ENCODE assay signal across 8 cellular contexts in genomic region chr9:129176786-129177442, GRCh38. TPM values are rescaled to one million over a fixed set of nuclear protein-coding genes. Genes with fewer than 3 reads are reported as not detected.
DNase-seq lines count a peak whose midpoint lies in the region; ATAC-seq and TF ChIP-seq lines count a peak whose summit lies in the region.

No MANE protein-coding gene starts in this region.

- intact Hi-C loops in A673 (cut with micrococcal nuclease; ENCODE audit: unreplicated experiment) = loop anchor here (5.0 kb wide), 2 partner anchors 155 to 310 kb away; no protein-coding TSS in a partner anchor
- intact Hi-C loops in vagina (cut with DNase I) = loop anchor here (2.0 to 10.0 kb wide), 4 partner anchors 38 to 305 kb away; no protein-coding TSS in a partner anchor

- CTCF ChIA-PET in A673 (lab: Charles Lee) = interaction anchor here (0.6 to 1.0 kb wide), 2 partner anchors 12 to 39 kb away, joined by 3 to 5 read pairs; no protein-coding TSS in a partner anchor

- peak overlapping the region; percentile 78 for H3K9ac ChIP-seq in SK-N-MC (ENCODE audit: insufficient read length)
- peak overlapping the region; percentile 75 to 94 for H3K9ac ChIP-seq in mucosa of rectum (ENCODE audit: low read depth in 1 of 2, low read length in 2 of 2)

- H3K27me3 ChIP-seq in A673 (replicated peaks; ENCODE audit: insufficient read depth, low read depth, low read length, poor library complexity) (no peaks in the 10 kb centered on the region), mucosa of rectum (ENCODE audit: control insufficient read depth in 2 of 2, insufficient read depth in 2 of 2, low read length in 2 of 2) (peaks cover 8 to 12% of the 10 kb centered on the region in 2 donors), vagina (no peaks in the 10 kb centered on the region)
- H3K27me3 ChIP-seq in effector memory CD4-positive, alpha-beta T cell (replicated peaks; ENCODE audit: control insufficient read depth, insufficient read depth, low read length, poor library complexity, severe bottlenecking) = no peaks in the 10 kb centered on the region

- POLR2A ChIA-PET in A673 (lab: Charles Lee; ENCODE audit: low non-redundant PET) = no interaction called here

- H3K27ac ChIP-seq in A673 (ENCODE audit: low read depth, low read length, poor library complexity, severe bottlenecking) (peak overlapping the region; percentile 93), SK-N-MC (peak overlapping the region; percentile 88), mucosa of rectum (ENCODE audit: low read depth in 2 of 2, low read length in 2 of 2) (peak overlapping the region; percentile 97), vagina (peak overlapping the region; percentile 99)
- H3K27ac ChIP-seq in effector memory CD4-positive, alpha-beta T cell (ENCODE audit: insufficient read depth, low read length, poor library complexity, severe bottlenecking) = no peak overlapping the region

- H3K4me1 ChIP-seq in A673 (ENCODE audit: insufficient read depth, low read length, poor library complexity, severe bottlenecking) (peaks cover 24% of the 10 kb centered on the region), mucosa of rectum (ENCODE audit: control insufficient read depth in 2 of 2, insufficient read depth in 2 of 2, low read length in 2 of 2) (peaks cover 34 to 37% of the 10 kb centered on the region in 2 donors), vagina (peaks cover 34% of the 10 kb centered on the region)
- H3K4me1 ChIP-seq in effector memory CD4-positive, alpha-beta T cell (ENCODE audit: control insufficient read depth, insufficient read depth, low read length, poor library complexity, severe bottlenecking) = peaks cover 34% of the 10 kb centered on the region

- no peak for TF ChIP-seq CTCF in A673 (conservative IDR thresholded peaks at IDR 0.05; ENCODE audit: low read depth, low read length)
- no peak for TF ChIP-seq CTCF in GM12864 (IDR thresholded peaks at IDR 0.05; ENCODE audit: low read depth, low read length, missing control alignments)
- no peak for TF ChIP-seq CTCF in vagina (IDR thresholded peaks at IDR 0.05)

- H3K9me3 ChIP-seq in A673 (ENCODE audit: low read depth, low read length, poor library complexity, severe bottlenecking) (no peaks in the 10 kb centered on the region), SK-N-MC (ENCODE audit: low read depth, low read length) (no peaks in the 10 kb centered on the region), mucosa of rectum (ENCODE audit: control insufficient read depth in 2 of 2, low read length in 2 of 2) (no peaks in the 10 kb centered on the region), vagina (no peaks in the 10 kb centered on the region)
- H3K9me3 ChIP-seq in effector memory CD4-positive, alpha-beta T cell (ENCODE audit: control insufficient read depth, low read length) = no peaks in the 10 kb centered on the region

- no peak for TF ChIP-seq POLR2A in vagina (IDR thresholded peaks at IDR 0.05)

- DNase-seq in A673 (ENCODE audit: low spot score) (peak; percentile 33), GM12864 (ENCODE audit: low read depth) (no peak), SK-N-MC (ENCODE audit: low read depth, low spot score) (no peak), vagina (ENCODE audit: extremely low spot score in 2 of 2) (no peak), NCI-H187 treated with DMSO at 0.1 percent for 48 hours (lab: John Stamatoyannopoulos, UW) (no peak)
- DNase-seq in effector memory CD4-positive, alpha-beta T cell = no peak

- no peak for ATAC-seq in GM18511 (IDR thresholded peaks at IDR 0.05; ENCODE audit: unreplicated experiment)

- H3K36me3 ChIP-seq in A673 (ENCODE audit: insufficient read depth, low read length, poor library complexity, severe bottlenecking) = no peaks in the 10 kb centered on the region
- H3K36me3 ChIP-seq in SK-N-MC (ENCODE audit: insufficient read depth, low read length) = no peaks in the 10 kb centered on the region
- no peaks in the 10 kb centered on the region for H3K36me3 ChIP-seq in effector memory CD4-positive, alpha-beta T cell (ENCODE audit: control insufficient read depth, insufficient read depth, low read length)
- no peaks in the 10 kb centered on the region for H3K36me3 ChIP-seq in mucosa of rectum (ENCODE audit: control insufficient read depth in 2 of 2, insufficient read depth in 2 of 2, low read length in 2 of 2)
- H3K36me3 ChIP-seq in vagina = no peaks in the 10 kb centered on the region

- H3K4me3 ChIP-seq in A673 (ENCODE audit: low read depth, low read length, poor library complexity, severe bottlenecking) (peak overlapping the region; percentile 66), GM12864 (ENCODE audit: low read depth, low read length) (peak overlapping the region; percentile 45), SK-N-MC (peak overlapping the region; percentile 89), mucosa of rectum (ENCODE audit: low read length in 2 of 2) (peak overlapping the region; percentile 68 to 85), vagina (peak overlapping the region; percentile 77 to 99)
- peak overlapping the region; percentile 69 for H3K4me3 ChIP-seq in effector memory CD4-positive, alpha-beta T cell (ENCODE audit: insufficient read depth, low read depth, low read length, poor library complexity, severe bottlenecking)

- BruUV-seq in A673 (replicated peaks; lab: Mats Ljungman, UMichigan) = TSS peak; percentile 82

RNA-seq across cellular contexts. Expression of gene IER5L, which starts 1.1 kb away (rescaled TPM):
- total RNA-seq in A673 (2021) (12.1 and 14.0 TPM in 2 replicates), vagina (34.4 TPM)
